ENCODE assay signal across 2 cellular contexts in genomic region chr3:188071636-188072035, GRCh38.
TF ChIP-seq lines count a peak whose summit lies in the region.

No MANE protein-coding gene starts in this region.

TF ChIP-seq in SK-N-SH, 30 proteins besides CTCF, POLR2A, EP300 and RAD21 (continued from another document):
- TF ChIP-seq REST (IDR thresholded peaks at IDR 0.05; ENCODE audit: low read depth, low read length) (no peak), NRF1 (IDR thresholded peaks at IDR 0.05; ENCODE audit: low read depth, low read length) (no peak), MXI1 (IDR thresholded peaks at IDR 0.05; ENCODE audit: low read depth, low read length) (no peak), RCOR1 (IDR thresholded peaks at IDR 0.05; ENCODE audit: low read length) (no peak), SIN3A (IDR thresholded peaks at IDR 0.05; ENCODE audit: borderline replicate concordance, low read depth, low read length) (no peak), GATA2 (CRISPR knock-in tag; IDR thresholded peaks at IDR 0.05) (no peak), SMC3 (IDR thresholded peaks at IDR 0.05; ENCODE audit: low read depth, low read length) (no peak), EZH2phosphoT487 (IDR thresholded peaks at IDR 0.05; ENCODE audit: borderline replicate concordance, low read depth) (no peak), GABPA (IDR thresholded peaks at IDR 0.05; ENCODE audit: low read depth) (no peak), RFX5 (IDR thresholded peaks at IDR 0.05; ENCODE audit: low read length) (no peak), ELF1 (IDR thresholded peaks at IDR 0.05) (no peak)
TF ChIP-seq in SK-N-SH: peak in this region for 0.

TF ChIP-seq in SK-N-SH treated with all-trans-retinoic acid at 6 μM for 48 hours, 23 proteins besides CTCF, POLR2A, EP300 and RAD21 (continued from another document):
- TF ChIP-seq TOX (CRISPR knock-in tag; IDR thresholded peaks at IDR 0.05; ENCODE audit: borderline replicate concordance) (no peak), POU6F1 (CRISPR knock-in tag; IDR thresholded peaks at IDR 0.05; ENCODE audit: borderline replicate concordance, low read depth) (no peak), ZNF565 (CRISPR knock-in tag; conservative IDR thresholded peaks at IDR 0.05; ENCODE audit: low read depth) (no peak)
